In genomic region chr1:220135755-220136154, GRCh38 we compare ENCODE assay signal across 20 cellular contexts. TPM values are rescaled to one million over a fixed set of nuclear protein-coding genes. Genes with fewer than 3 reads are reported as not detected.
DNase-seq lines count a peak whose midpoint lies in the region; ATAC-seq lines count a peak whose summit lies in the region.
"Had no signal": no experiment of that assay in that cellular context is flagged by ENCODE, and none has a peak within 500 bp of the region (broad histone marks: within the 10 kb centered on the region; RNA-seq: fewer than 3 reads in every experiment).

No MANE protein-coding gene starts in this region.

- peaks cover 15% of the 10 kb centered on the region for H3K4me1 Mint-ChIP-seq in activated CD4-positive, alpha-beta T cell treated with anti-CD3 and anti-CD28 coated beads for 36 hours
- H3K4me1 Mint-ChIP-seq in activated naive CD4-positive, alpha-beta T cell treated with anti-CD3 and anti-CD28 coated beads, Interleukin-2, amount 10 ng/mL, durations not matched to agents 7 days and 5 days = peaks cover 9% of the 10 kb centered on the region
- H3K4me1 Mint-ChIP-seq in activated naive CD8-positive, alpha-beta T cell treated with anti-CD3 and anti-CD28 coated beads for 36 hours = peaks cover 3% of the 10 kb centered on the region
- no peaks in the 10 kb centered on the region for H3K4me1 Mint-ChIP-seq in stimulated activated effector memory CD8-positive, alpha-beta T cell treated with anti-CD3 and anti-CD28 coated beads, Interleukin-12 subunit alpha, Interleukin-12 subunit beta, amount 100 ng/mL, for 72 hours
- peaks cover 15 to 16% of the 10 kb centered on the region in 2 donors for H3K4me1 Mint-ChIP-seq in natural killer cell treated with Interleukin-12 subunit alpha and Interleukin-12 subunit beta and Interleukin-15 and Interleukin-18, amount 100 ng/mL, for 72 hours (ENCODE audit: low read depth in 2 of 2)

- H3K27ac Mint-ChIP-seq in activated CD4-positive, alpha-beta T cell treated with anti-CD3 and anti-CD28 coated beads for 36 hours = peak overlapping the region; percentile 56
- peak overlapping the region; percentile 3 for H3K27ac Mint-ChIP-seq in activated naive CD4-positive, alpha-beta T cell treated with anti-CD3 and anti-CD28 coated beads, Interleukin-2, amount 10 ng/mL, durations not matched to agents 7 days and 5 days
- H3K27ac Mint-ChIP-seq in activated naive CD8-positive, alpha-beta T cell treated with anti-CD3 and anti-CD28 coated beads for 36 hours = no peak overlapping the region
- H3K27ac Mint-ChIP-seq in stimulated activated effector memory CD8-positive, alpha-beta T cell treated with anti-CD3 and anti-CD28 coated beads, Interleukin-12 subunit alpha, Interleukin-12 subunit beta, amount 100 ng/mL, for 72 hours = peak overlapping the region; percentile 32
- H3K27ac Mint-ChIP-seq in natural killer cell treated with Interleukin-12 subunit alpha and Interleukin-12 subunit beta and Interleukin-15 and Interleukin-18, amount 100 ng/mL, for 72 hours = no peak overlapping the region
- H3K27ac Mint-ChIP-seq: CD8-positive, alpha-beta T cell had no signal

- H3K27me3 Mint-ChIP-seq in activated CD4-positive, alpha-beta T cell treated with anti-CD3 and anti-CD28 coated beads for 36 hours = no peaks in the 10 kb centered on the region
- H3K27me3 Mint-ChIP-seq in activated naive CD4-positive, alpha-beta T cell treated with anti-CD3 and anti-CD28 coated beads, Interleukin-2, amount 10 ng/mL, durations not matched to agents 7 days and 5 days = no peaks in the 10 kb centered on the region
- no peaks in the 10 kb centered on the region for H3K27me3 Mint-ChIP-seq in activated naive CD8-positive, alpha-beta T cell treated with anti-CD3 and anti-CD28 coated beads for 36 hours
- H3K27me3 Mint-ChIP-seq in natural killer cell treated with Interleukin-12 subunit alpha and Interleukin-12 subunit beta and Interleukin-15 and Interleukin-18, amount 100 ng/mL, for 72 hours = no peaks in the 10 kb centered on the region

- ATAC-seq in activated CD4-positive, alpha-beta T cell treated with anti-CD3 and anti-CD28 coated beads for 36 hours = peak; percentile 33
- no peak for ATAC-seq in stimulated activated effector memory CD8-positive, alpha-beta T cell treated with anti-CD3 and anti-CD28 coated beads, Interleukin-12 subunit alpha, Interleukin-12 subunit beta, amount 100 ng/mL, for 72 hours
- ATAC-seq in natural killer cell treated with Interleukin-12 subunit alpha and Interleukin-12 subunit beta and Interleukin-15 and Interleukin-18, amount 100 ng/mL, for 72 hours = no peak
- ATAC-seq in GM18502 (IDR thresholded peaks at IDR 0.05; ENCODE audit: poor library complexity, unreplicated experiment) = no peak
- ATAC-seq: CD8-positive, alpha-beta T cell had no signal

- no peak overlapping the region for H3K4me3 Mint-ChIP-seq in activated CD4-positive, alpha-beta T cell treated with anti-CD3 and anti-CD28 coated beads for 36 hours
- no peak overlapping the region for H3K4me3 Mint-ChIP-seq in activated naive CD4-positive, alpha-beta T cell treated with anti-CD3 and anti-CD28 coated beads, Interleukin-2, amount 10 ng/mL, durations not matched to agents 7 days and 5 days
- H3K4me3 Mint-ChIP-seq in activated naive CD8-positive, alpha-beta T cell treated with anti-CD3 and anti-CD28 coated beads for 36 hours = no peak overlapping the region
- H3K4me3 Mint-ChIP-seq in stimulated activated effector memory CD8-positive, alpha-beta T cell treated with anti-CD3 and anti-CD28 coated beads, Interleukin-12 subunit alpha, Interleukin-12 subunit beta, amount 100 ng/mL, for 72 hours = no peak overlapping the region
- H3K4me3 Mint-ChIP-seq in natural killer cell treated with Interleukin-12 subunit alpha and Interleukin-12 subunit beta and Interleukin-15 and Interleukin-18, amount 100 ng/mL, for 72 hours = no peak overlapping the region
- H3K4me3 Mint-ChIP-seq: CD8-positive, alpha-beta T cell had no signal

- DNase-seq in activated CD4-positive, alpha-beta T cell treated with anti-CD3 and anti-CD28 coated beads for 36 hours = peak; percentile 48
- DNase-seq in activated CD4-positive, alpha-beta T cell treated with anti-CD3 and anti-CD28 coated beads for 1 hour = no peak
- no peak for DNase-seq in activated naive CD4-positive, alpha-beta T cell treated with anti-CD3 and anti-CD28 coated beads, Interleukin-2, amount 10 ng/mL, durations not matched to agents 7 days and 5 days
- no peak for DNase-seq in activated naive CD4-positive, alpha-beta T cell treated with Interleukin-2 at 50 U/mL for 16 hours
- DNase-seq in activated naive CD8-positive, alpha-beta T cell treated with anti-CD3 and anti-CD28 coated beads for 36 hours = peak; percentile 7
- DNase-seq in stimulated activated effector memory CD8-positive, alpha-beta T cell treated with anti-CD3 and anti-CD28 coated beads, Interleukin-12 subunit alpha, Interleukin-12 subunit beta, amount 100 ng/mL, for 72 hours (ENCODE audit: low spot score in 2 of 2) = no peak
- no peak for DNase-seq in natural killer cell treated with Interleukin-12 subunit alpha and Interleukin-12 subunit beta and Interleukin-15 and Interleukin-18, amount 100 ng/mL, for 72 hours (ENCODE audit: low spot score)
- DNase-seq: 8988T; BE2C; CD8-positive, alpha-beta T cell; HCEC 1CT; IMR-90; Karpas-422; MG63; NCI-H1092; NCI-H1694; NCI-H2107; NCI-H2227 treated with DMSO at 0.1 percent for 48 hours; NCI-H524 treated with DMSO at 0.1 percent for 48 hours had no signal

- POLR2A ChIA-PET in activated CD4-positive, alpha-beta T cell treated with anti-CD3 and anti-CD28 coated beads for 36 hours (lab: Charles Lee) = no interaction called here

- no peaks in the 10 kb centered on the region for H3K9me3 Mint-ChIP-seq in activated CD4-positive, alpha-beta T cell treated with anti-CD3 and anti-CD28 coated beads for 36 hours (ENCODE audit: low read depth)
- no peaks in the 10 kb centered on the region for H3K9me3 Mint-ChIP-seq in activated naive CD4-positive, alpha-beta T cell treated with anti-CD3 and anti-CD28 coated beads, Interleukin-2, amount 10 ng/mL, durations not matched to agents 7 days and 5 days
- H3K9me3 Mint-ChIP-seq in activated naive CD8-positive, alpha-beta T cell treated with anti-CD3 and anti-CD28 coated beads for 36 hours = no peaks in the 10 kb centered on the region
- no peaks in the 10 kb centered on the region for H3K9me3 Mint-ChIP-seq in stimulated activated effector memory CD8-positive, alpha-beta T cell treated with anti-CD3 and anti-CD28 coated beads, Interleukin-12 subunit alpha, Interleukin-12 subunit beta, amount 100 ng/mL, for 72 hours
- no peaks in the 10 kb centered on the region for H3K9me3 Mint-ChIP-seq in natural killer cell treated with Interleukin-12 subunit alpha and Interleukin-12 subunit beta and Interleukin-15 and Interleukin-18, amount 100 ng/mL, for 72 hours
- H3K9me3 Mint-ChIP-seq: CD8-positive, alpha-beta T cell had no signal

- H3K36me3 Mint-ChIP-seq in activated CD4-positive, alpha-beta T cell treated with anti-CD3 and anti-CD28 coated beads for 36 hours (ENCODE audit: low read depth) = peaks cover 43% of the 10 kb centered on the region
- H3K36me3 Mint-ChIP-seq in activated naive CD4-positive, alpha-beta T cell treated with anti-CD3 and anti-CD28 coated beads, Interleukin-2, amount 10 ng/mL, durations not matched to agents 7 days and 5 days = peaks cover 37% of the 10 kb centered on the region
- peaks cover 25% of the 10 kb centered on the region for H3K36me3 Mint-ChIP-seq in activated naive CD8-positive, alpha-beta T cell treated with anti-CD3 and anti-CD28 coated beads for 36 hours
- peaks cover 97% of the 10 kb centered on the region for H3K36me3 Mint-ChIP-seq in stimulated activated effector memory CD8-positive, alpha-beta T cell treated with anti-CD3 and anti-CD28 coated beads, Interleukin-12 subunit alpha, Interleukin-12 subunit beta, amount 100 ng/mL, for 72 hours
- H3K36me3 Mint-ChIP-seq in natural killer cell treated with Interleukin-12 subunit alpha and Interleukin-12 subunit beta and Interleukin-15 and Interleukin-18, amount 100 ng/mL, for 72 hours = peaks cover 16% of the 10 kb centered on the region

- intact Hi-C loops in activated CD4-positive, alpha-beta T cell treated with anti-CD3 and anti-CD28 coated beads for 36 hours (cut with DNase I, micrococcal nuclease) = no loop called here

- CTCF ChIA-PET in activated CD4-positive, alpha-beta T cell treated with anti-CD3 and anti-CD28 coated beads for 36 hours (lab: Charles Lee) = interaction anchor here (0.8 to 1.4 kb wide), 4 partner anchors 12 to 89 kb away, joined by 3 to 5 read pairs (median 3); no protein-coding TSS in a partner anchor
- CTCF ChIA-PET in activated naive CD4-positive, alpha-beta T cell treated with anti-CD3 and anti-CD28 coated beads, Interleukin-2, amount 10 ng/mL, durations not matched to agents 7 days and 5 days (lab: Charles Lee) = interaction anchor here (1.4 kb wide), 1 partner anchor 9 kb away, joined by 4 read pairs; no protein-coding TSS in a partner anchor

RNA-seq across cellular contexts. Expression of gene IARS2, which starts 41.8 kb away (rescaled TPM):
- 10 to 100 TPM; 59.9 to 86.6 TPM for total RNA-seq in activated CD4-positive, alpha-beta T cell treated with anti-CD3 and anti-CD28 coated beads for 36 hours
- total RNA-seq in activated naive CD8-positive, alpha-beta T cell treated with anti-CD3 and anti-CD28 coated beads for 36 hours = 10 to 100 TPM; 78.5 to 81.4 TPM
- 10 to 100 TPM; 47.5 to 53.8 TPM for total RNA-seq in natural killer cell treated with Interleukin-12 subunit alpha and Interleukin-12 subunit beta and Interleukin-15 and Interleukin-18, amount 100 ng/mL, for 72 hours

RNA-seq across cellular contexts. Expression of gene BPNT1, which starts 46.2 kb away (rescaled TPM):
- 10 to 100 TPM; 24.5 to 26.9 TPM for total RNA-seq in activated CD4-positive, alpha-beta T cell treated with anti-CD3 and anti-CD28 coated beads for 36 hours
- total RNA-seq in activated naive CD8-positive, alpha-beta T cell treated with anti-CD3 and anti-CD28 coated beads for 36 hours = 10 to 100 TPM; 23.6 to 26.1 TPM
- total RNA-seq in natural killer cell treated with Interleukin-12 subunit alpha and Interleukin-12 subunit beta and Interleukin-15 and Interleukin-18, amount 100 ng/mL, for 72 hours = 10 to 100 TPM; 29.8 to 32.2 TPM

Comparison
In these comparisons a context has a peak if more than half of its experiments do, and no peak if none do; other contexts are left out.
1. DNase-seq: peak in activated CD4-positive, alpha-beta T cell treated with anti-CD3 and anti-CD28 coated beads for 36 hours (single experiment) and activated naive CD8-positive, alpha-beta T cell treated with anti-CD3 and anti-CD28 coated beads for 36 hours (single experiment); none in activated CD4-positive, alpha-beta T cell treated with anti-CD3 and anti-CD28 coated beads for 1 hour (single experiment), activated naive CD4-positive, alpha-beta T cell treated with anti-CD3 and anti-CD28 coated beads, Interleukin-2, amount 10 ng/mL, durations not matched to agents 7 days and 5 days (single experiment), activated naive CD4-positive, alpha-beta T cell treated with Interleukin-2 at 50 U/mL for 16 hours (single experiment), stimulated activated effector memory CD8-positive, alpha-beta T cell treated with anti-CD3 and anti-CD28 coated beads, Interleukin-12 subunit alpha, Interleukin-12 subunit beta, amount 100 ng/mL, for 72 hours (0 of 2) and natural killer cell treated with Interleukin-12 subunit alpha and Interleukin-12 subunit beta and Interleukin-15 and Interleukin-18, amount 100 ng/mL, for 72 hours (single experiment).
2. H3K27ac Mint-ChIP-seq: peak in activated CD4-positive, alpha-beta T cell treated with anti-CD3 and anti-CD28 coated beads for 36 hours (single experiment), activated naive CD4-positive, alpha-beta T cell treated with anti-CD3 and anti-CD28 coated beads, Interleukin-2, amount 10 ng/mL, durations not matched to agents 7 days and 5 days (single experiment) and stimulated activated effector memory CD8-positive, alpha-beta T cell treated with anti-CD3 and anti-CD28 coated beads, Interleukin-12 subunit alpha, Interleukin-12 subunit beta, amount 100 ng/mL, for 72 hours (single experiment); none in activated naive CD8-positive, alpha-beta T cell treated with anti-CD3 and anti-CD28 coated beads for 36 hours (single experiment) and natural killer cell treated with Interleukin-12 subunit alpha and Interleukin-12 subunit beta and Interleukin-15 and Interleukin-18, amount 100 ng/mL, for 72 hours (0 of 2).